Comparison of ENCODE assay signal across 24 cellular contexts in genomic region chr1:191866155-191866554, GRCh38.
DNase-seq lines count a peak whose midpoint lies in the region; ATAC-seq, FAIRE-seq and TF ChIP-seq lines count a peak whose summit lies in the region.
"Had no signal": no experiment of that assay in that cellular context is flagged by ENCODE, and none has a peak within 500 bp of the region (broad histone marks: within the 10 kb centered on the region; RNA-seq: fewer than 3 reads in every experiment).

No MANE protein-coding gene starts in this region.

- no peaks in the 10 kb centered on the region for H3K9me2 ChIP-seq in SU-DHL-6 (replicated peaks; ENCODE audit: insufficient read depth, low read length)

- no peaks in the 10 kb centered on the region for H3K79me2 ChIP-seq in SU-DHL-6 (ENCODE audit: insufficient read depth, low read length)

- H3K4me1 ChIP-seq in A549 (no peaks in the 10 kb centered on the region), small intestine (ENCODE audit: control insufficient read depth in 2 of 2, insufficient read depth in 1 of 2, low read depth in 1 of 2, low read length in 1 of 2) (no peaks in the 10 kb centered on the region)
- H3K4me1 ChIP-seq: Caco-2 had no signal

- FAIRE-seq in A549 (lab: Jason Lieb, UNC) (no peak), D721Med (lab: Jason Lieb, UNC) (peak; percentile 16), small intestine (lab: Jason Lieb, UNC) (no peak)
- FAIRE-seq: A204.1, GM12891, GM19239 had no signal

- DNase-seq in A549 (ENCODE audit: low read depth in 1 of 2, low spot score in 1 of 2), result no peak
- DNase-seq in D721Med (ENCODE audit: insufficient read length, low spot score), result no peak
- DNase-seq in small intestine, result no peak
- no peak for DNase-seq in SW 1271 (lab: John Stamatoyannopoulos, UW)
- DNase-seq: 8988T; AML-193; Caco-2; Calu3; CD4-positive, alpha-beta T cell; CD8-positive, alpha-beta T cell; DMS 273 treated with DMSO at 0.1 percent for 48 hours; DMS153; DMS53; DMS79; DND-41; EL; GDM1 had no signal

- CTCF ChIA-PET in A549 (lab: Yijun Ruan, JAX), result no interaction called here

- POLR2A ChIA-PET in A549 (lab: Yijun Ruan, JAX), result no interaction called here

- H3K4me2 ChIP-seq in A549, result no peak overlapping the region
- no peak overlapping the region for H3K4me2 ChIP-seq in SU-DHL-6 (ENCODE audit: low read depth, low read length, poor library complexity, severe bottlenecking)
- H3K4me2 ChIP-seq: BLaER1 treated with 17β-estradiol and CSF1 and Interleukin-3, amounts not matched to agents 10 nM and 100 nM had no signal

- H3K36me3 ChIP-seq in SU-DHL-6 (ENCODE audit: low read length), result 0 out of 2 replicates have a peak, but pooled peaks cover 2% of the 10 kb centered on the region
- H3K36me3 ChIP-seq in small intestine (ENCODE audit: control insufficient read depth in 2 of 2, insufficient read depth in 2 of 2, low read length in 2 of 2), result no peaks in the 10 kb centered on the region
- H3K36me3 ChIP-seq: BLaER1 treated with 17β-estradiol and CSF1 and Interleukin-3, amounts not matched to agents 10 nM and 100 nM had no signal

- H3K27me3 ChIP-seq in SU-DHL-6 (ENCODE audit: low read length) (no peaks in the 10 kb centered on the region), small intestine (ENCODE audit: control insufficient read depth in 2 of 2, insufficient read depth in 2 of 2, low read length in 2 of 2) (no peaks in the 10 kb centered on the region)
- H3K27me3 ChIP-seq: BLaER1 treated with 17β-estradiol and CSF1 and Interleukin-3, amounts not matched to agents 10 nM and 100 nM had no signal

- TF ChIP-seq RAD21 in A549 (conservative IDR thresholded peaks at IDR 0.05 in 1 of 2, IDR thresholded peaks at IDR 0.05 in 1 of 2), result no peak

- no peak for TF ChIP-seq POLR2A in A549 (IDR thresholded peaks at IDR 0.05; ENCODE audit: low read length)

- H3K27ac ChIP-seq in A549 (no peak overlapping the region), SU-DHL-6 (ENCODE audit: low read depth, low read length) (no peak overlapping the region), small intestine (ENCODE audit: low read depth in 1 of 2, low read length in 1 of 2) (no peak overlapping the region)
- H3K27ac ChIP-seq: BLaER1 treated with 17β-estradiol and CSF1 and Interleukin-3, amounts not matched to agents 10 nM and 100 nM; C4-2B had no signal

- ATAC-seq in A549 (no peak), HG02852 (IDR thresholded peaks at IDR 0.05; ENCODE audit: unreplicated experiment) (no peak)
- ATAC-seq: CD8-positive, alpha-beta T cell had no signal

- H3F3A ChIP-seq in SU-DHL-6 (ENCODE audit: insufficient read depth), result no peaks in the 10 kb centered on the region

- no peak for TF ChIP-seq CTCF in A549 (IDR thresholded peaks at IDR 0.05)
- no peak for TF ChIP-seq CTCF in D721Med (IDR thresholded peaks at IDR 0.05; ENCODE audit: insufficient read depth, missing control alignments)
- TF ChIP-seq CTCF in SU-DHL-6 (IDR thresholded peaks at IDR 0.05; ENCODE audit: insufficient read depth, low read length, poor library complexity, severe bottlenecking), result no peak

- H2AFZ ChIP-seq in SU-DHL-6 (ENCODE audit: low read depth, low read length, severe bottlenecking), result peak overlapping the region; percentile 50

- H3K9me3 ChIP-seq in A549 (no peaks in the 10 kb centered on the region), SU-DHL-6 (ENCODE audit: insufficient read depth, low read length) (peaks cover 10% of the 10 kb centered on the region; the same call in 1 of the 2 replicates), small intestine (ENCODE audit: control insufficient read depth, low read depth) (no peaks in the 10 kb centered on the region)
- H3K9me3 ChIP-seq: Caco-2 had no signal

- H3K4me3 ChIP-seq in A549 (no peak overlapping the region), SU-DHL-6 (ENCODE audit: insufficient read depth, low read length, poor library complexity, severe bottlenecking) (no peak overlapping the region), small intestine (ENCODE audit: low read depth in 1 of 2, low read length in 2 of 2) (no peak overlapping the region)
- H3K4me3 ChIP-seq: BLaER1 treated with 17β-estradiol and CSF1 and Interleukin-3, amounts not matched to agents 10 nM and 100 nM had no signal

- no peak for TF ChIP-seq EP300 in A549 (IDR thresholded peaks at IDR 0.05)

- 59% methylated on average over 2 of the region's 2 CpGs for WGBS in A549 (ENCODE audit: missing lambda C conversion rate)
- WGBS in small intestine, 3 donors, result 68 to 89% (median 72%) methylated on average over 2 of the region's 2 CpGs

- H3K9ac ChIP-seq in SU-DHL-6 (ENCODE audit: low read length), result no peak overlapping the region
- H3K9ac ChIP-seq: BLaER1 treated with 17β-estradiol and CSF1 and Interleukin-3, amounts not matched to agents 10 nM and 100 nM had no signal

- H4K20me1 ChIP-seq in SU-DHL-6 (ENCODE audit: low read depth, low read length), result no peaks in the 10 kb centered on the region
- H4K20me1 ChIP-seq: BLaER1 treated with 17β-estradiol and CSF1 and Interleukin-3, amounts not matched to agents 10 nM and 100 nM had no signal

TF ChIP-seq in A549, 52 proteins besides CTCF, POLR2A, EP300 and RAD21:
- TF ChIP-seq USF2 (IDR thresholded peaks at IDR 0.05) (no peak), MAFK (IDR thresholded peaks at IDR 0.05; ENCODE audit: partially characterized antibody) (peak; percentile 49)
